ENCODE assay signal across 16 cellular contexts in the genomic region with DNA sequence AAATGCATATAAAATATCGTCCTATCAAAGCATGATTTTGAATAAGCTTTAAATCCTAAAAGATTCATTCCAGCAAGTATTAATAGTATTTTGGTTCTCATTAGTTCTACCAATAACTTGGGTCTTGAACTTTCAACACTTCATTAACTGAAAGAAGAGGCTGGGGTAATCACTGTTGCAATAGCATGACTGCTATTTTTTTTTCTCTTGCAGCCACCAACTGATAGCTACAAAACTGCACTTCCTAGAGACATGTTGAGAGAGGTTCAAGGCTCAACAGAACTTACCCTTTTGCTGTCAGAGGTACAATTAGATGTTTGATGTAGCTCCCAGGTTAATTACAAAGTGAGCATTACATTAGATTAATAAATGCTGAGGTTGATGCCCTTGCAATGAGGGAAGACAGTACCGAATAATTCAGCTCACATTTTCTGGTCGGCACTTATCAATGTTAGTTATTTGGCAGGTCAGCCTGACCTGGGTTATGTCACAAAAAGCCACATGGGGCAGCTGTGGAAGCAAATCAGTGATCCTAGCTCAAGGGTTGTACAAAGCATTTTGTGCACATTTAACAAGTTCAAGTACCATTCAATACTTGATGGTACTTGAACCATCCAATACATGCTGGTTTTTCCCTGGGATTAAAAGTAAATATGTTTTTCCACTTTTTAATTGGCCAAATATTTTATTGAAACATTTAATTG.
"Had no signal": no experiment of that assay in that cellular context is flagged by ENCODE, and none has a peak within 500 bp of the region (broad histone marks: within the 10 kb centered on the region; RNA-seq: fewer than 3 reads in every experiment).

No MANE protein-coding gene starts in this region.

- H3K4me1 Mint-ChIP-seq: activated CD4-positive, alpha-beta T cell treated with anti-CD3 and anti-CD28 coated beads, Interleukin-2, amount 10 ng/mL, durations not matched to agents 7 days and 5 days; brain; central memory CD8-positive, alpha-beta T cell had no signal

- H3K36me3 Mint-ChIP-seq: activated naive CD8-positive, alpha-beta T cell; brain; naive thymus-derived CD8-positive, alpha-beta T cell had no signal

- H3K4me3 ChIP-seq: coronary artery, uterus had no signal

- H3K9me3 ChIP-seq: uterus had no signal

- H3K27me3 ChIP-seq: uterus had no signal

- H3K27me3 Mint-ChIP-seq: activated naive CD8-positive, alpha-beta T cell; brain had no signal

- H3K4me1 ChIP-seq: uterus had no signal

- ATAC-seq: esophagus mucosa; left lobe of liver; naive thymus-derived CD8-positive, alpha-beta T cell had no signal

- H3K27ac ChIP-seq: coronary artery, uterus had no signal

- H3K4me3 Mint-ChIP-seq: activated CD4-positive, alpha-beta T cell treated with anti-CD3 and anti-CD28 coated beads, Interleukin-2, amount 10 ng/mL, durations not matched to agents 7 days and 5 days; activated naive CD8-positive, alpha-beta T cell; brain; central memory CD8-positive, alpha-beta T cell; naive thymus-derived CD8-positive, alpha-beta T cell had no signal

- H3K36me3 ChIP-seq: uterus had no signal

- H3K9me3 Mint-ChIP-seq: activated CD4-positive, alpha-beta T cell treated with anti-CD3 and anti-CD28 coated beads, Interleukin-2, amount 10 ng/mL, durations not matched to agents 7 days and 5 days; central memory CD8-positive, alpha-beta T cell; naive thymus-derived CD8-positive, alpha-beta T cell had no signal

- H3K27ac Mint-ChIP-seq: activated CD4-positive, alpha-beta T cell treated with anti-CD3 and anti-CD28 coated beads, Interleukin-2, amount 10 ng/mL, durations not matched to agents 7 days and 5 days; activated naive CD8-positive, alpha-beta T cell; brain; naive thymus-derived CD8-positive, alpha-beta T cell had no signal

- DNase-seq: activated CD4-positive, alpha-beta T cell treated with anti-CD3 and anti-CD28 coated beads, Interleukin-2, amount 10 ng/mL, durations not matched to agents 7 days and 5 days; activated CD8-positive, alpha-beta memory T cell treated with anti-CD3 and anti-CD28 coated beads, Interleukin-2, amount 50 U/mL, for 48 hours; activated gamma-delta T cell treated with Interleukin-2 at 50 U/mL for 16 hours; mesenchymal stem cell; naive thymus-derived CD8-positive, alpha-beta T cell; posterior cingulate gyrus; retina; stimulated activated CD4-positive, alpha-beta T cell treated with anti-CD3 and anti-CD28 coated beads, Interleukin-12 subunit alpha, Interleukin-12 subunit beta, amount 100 ng/mL, for 4 hours; stimulated activated CD4-positive, alpha-beta T cell treated with anti-CD3 and anti-CD28 coated beads, Interleukin-2, amount 100 ng/mL, for 24 hours; uterus had no signal
